ENCODE assay signal across 8 cellular contexts in the genomic region with DNA sequence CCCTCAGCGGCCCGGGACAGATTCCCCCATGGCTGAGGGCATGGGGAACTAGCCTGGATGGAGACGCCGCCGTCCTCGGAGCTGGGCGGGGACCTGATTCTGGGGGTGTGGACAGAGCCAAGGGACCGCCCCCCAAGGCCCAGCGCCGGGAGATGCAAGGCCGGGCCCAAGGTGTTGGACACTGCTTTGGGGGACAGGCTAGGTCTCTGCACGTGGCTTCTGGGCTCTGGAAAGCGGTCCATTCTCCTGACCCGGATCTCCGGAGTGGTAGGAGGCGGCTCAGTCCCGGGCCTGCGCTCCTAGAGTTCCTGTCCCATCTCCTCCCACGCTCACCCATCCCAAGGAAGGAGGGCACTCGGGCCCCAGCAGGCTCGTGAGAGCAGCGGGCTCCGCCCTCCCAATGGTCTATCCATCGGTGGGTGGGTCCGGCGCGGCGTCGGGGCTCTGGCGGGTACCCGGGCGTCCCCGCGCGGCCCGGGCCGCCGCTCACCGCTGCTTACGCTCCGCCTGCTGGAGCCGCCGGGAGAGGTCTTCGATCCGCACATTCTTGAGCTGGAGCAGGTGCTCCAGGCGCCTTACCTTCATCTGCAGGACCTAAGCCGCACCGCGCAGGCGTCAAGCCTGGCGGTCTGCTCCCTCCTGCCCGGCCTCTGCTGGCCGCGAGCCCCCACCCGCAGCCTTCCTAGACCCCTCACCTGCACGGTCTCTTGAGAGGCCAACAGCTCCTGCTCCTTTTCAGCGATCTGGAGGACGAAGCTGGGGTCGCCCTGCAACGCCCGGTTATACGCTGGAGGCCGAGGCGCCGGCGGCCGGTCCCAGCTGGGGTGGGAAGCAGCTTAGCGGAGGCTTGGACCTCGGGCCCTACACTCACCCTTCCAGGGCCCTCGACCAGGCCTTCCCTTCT. TPM values are rescaled to one million over a fixed set of nuclear protein-coding genes. Genes with fewer than 3 reads are reported as not detected.
DNase-seq lines count a peak whose midpoint lies in the region; ATAC-seq and TF ChIP-seq lines count a peak whose summit lies in the region.

No MANE protein-coding gene starts in this region.

- no peak overlapping the region for H2AFZ ChIP-seq in Karpas-422 (ENCODE audit: low read length)

- peak overlapping the region; percentile 87 to 88 for H3K4me3 Mint-ChIP-seq in stimulated activated naive CD8-positive, alpha-beta T cell treated with anti-CD3 and anti-CD28 coated beads, Interleukin-15, amount 100 ng/mL, for 72 hours

- peak overlapping the region in 1 of 2 donors; percentile 70 for H3K27ac Mint-ChIP-seq in stimulated activated naive CD8-positive, alpha-beta T cell treated with anti-CD3 and anti-CD28 coated beads, Interleukin-15, amount 100 ng/mL, for 72 hours

- intact Hi-C loops in lower lobe of right lung (cut with DNase I): no loop called here

- H3K4me3 ChIP-seq in AG10803 (ENCODE audit: low read length) (peak overlapping the region; percentile 66), H7 (ENCODE audit: insufficient read depth, low read depth, low read length) (peak overlapping the region; percentile 57), duodenal mucosa (ENCODE audit: low read depth in 1 of 2, low read length in 2 of 2) (peak overlapping the region; percentile 65 to 72), lower lobe of right lung (peak overlapping the region; percentile 62), Karpas-422 (ENCODE audit: low read length) (no peak overlapping the region)

- peak; percentile 82 to 87 for ATAC-seq in lower lobe of right lung
- peak; percentile 77 for ATAC-seq in stimulated activated naive CD8-positive, alpha-beta T cell treated with anti-CD3 and anti-CD28 coated beads, Interleukin-15, amount 100 ng/mL, for 72 hours

- no peaks in the 10 kb centered on the region for H3K9me3 Mint-ChIP-seq in stimulated activated naive CD8-positive, alpha-beta T cell treated with anti-CD3 and anti-CD28 coated beads, Interleukin-15, amount 100 ng/mL, for 72 hours

- H3K9me3 ChIP-seq in duodenal mucosa (ENCODE audit: control insufficient read depth in 1 of 2, low read length in 2 of 2) (no peaks in the 10 kb centered on the region), lower lobe of right lung (no peaks in the 10 kb centered on the region), Karpas-422 (ENCODE audit: low read length) (no peaks in the 10 kb centered on the region)

- H3K36me3 ChIP-seq in H7 (replicated peaks; ENCODE audit: control insufficient read depth, insufficient read depth, low read length): no peaks in the 10 kb centered on the region
- H3K36me3 ChIP-seq in duodenal mucosa (ENCODE audit: control insufficient read depth in 1 of 2, insufficient read depth in 2 of 2, low read length in 2 of 2): no peaks in the 10 kb centered on the region
- no peaks in the 10 kb centered on the region for H3K36me3 ChIP-seq in lower lobe of right lung
- H3K36me3 ChIP-seq in Karpas-422 (ENCODE audit: insufficient read depth, low read length): no peaks in the 10 kb centered on the region

- H3K79me2 ChIP-seq in Karpas-422 (ENCODE audit: low read length): no peaks in the 10 kb centered on the region

- peak; percentile 36 for DNase-seq in AG10803 (ENCODE audit: low read depth)
- peak; percentile 95 for DNase-seq in H7
- peak; percentile 17 for DNase-seq in T-helper 22 cell (ENCODE audit: low read depth)
- peak; percentile 84 for DNase-seq in lower lobe of right lung
- DNase-seq in stimulated activated naive CD8-positive, alpha-beta T cell treated with anti-CD3 and anti-CD28 coated beads, Interleukin-15, amount 100 ng/mL, for 72 hours: peak in 1 of 2 donors; percentile 54
- no peak for DNase-seq in NCI-H1048 (lab: John Stamatoyannopoulos, UW)
- no peak for DNase-seq in Karpas-422

- H3K27me3 Mint-ChIP-seq in stimulated activated naive CD8-positive, alpha-beta T cell treated with anti-CD3 and anti-CD28 coated beads, Interleukin-15, amount 100 ng/mL, for 72 hours: peaks cover 19% of the 10 kb centered on the region

- TF ChIP-seq CTCF in AG10803 (conservative IDR thresholded peaks at IDR 0.05; ENCODE audit: low read length) (no peak), lower lobe of right lung (IDR thresholded peaks at IDR 0.05) (peak; percentile 8)

- H3K4me1 ChIP-seq in duodenal mucosa (ENCODE audit: control insufficient read depth in 1 of 2, insufficient read depth in 2 of 2, low read length in 2 of 2): peaks cover 7 to 23% of the 10 kb centered on the region in 2 donors
- H3K4me1 ChIP-seq in lower lobe of right lung: peaks cover 32% of the 10 kb centered on the region
- peaks cover 10% of the 10 kb centered on the region for H3K4me1 ChIP-seq in Karpas-422 (ENCODE audit: low read length)

- H4K20me1 ChIP-seq in Karpas-422 (ENCODE audit: insufficient read depth, low read depth, low read length): no peaks in the 10 kb centered on the region

- H3K4me1 Mint-ChIP-seq in stimulated activated naive CD8-positive, alpha-beta T cell treated with anti-CD3 and anti-CD28 coated beads, Interleukin-15, amount 100 ng/mL, for 72 hours: peaks cover 53% of the 10 kb centered on the region

- peaks cover 45% of the 10 kb centered on the region for H3K27me3 ChIP-seq in H7 (ENCODE audit: control insufficient read depth, insufficient read depth, low read length)
- H3K27me3 ChIP-seq in duodenal mucosa (ENCODE audit: control insufficient read depth in 1 of 2, insufficient read depth in 2 of 2, low read length in 2 of 2): peaks cover 0 to 20% of the 10 kb centered on the region in 2 donors
- peaks cover 7% of the 10 kb centered on the region for H3K27me3 ChIP-seq in lower lobe of right lung (ENCODE audit: low read depth)
- H3K27me3 ChIP-seq in Karpas-422 (ENCODE audit: low read length): no peaks in the 10 kb centered on the region

- no peaks in the 10 kb centered on the region for H3K9me2 ChIP-seq in Karpas-422 (replicated peaks; ENCODE audit: insufficient read depth, low read length)

- no peak overlapping the region for H3K4me2 ChIP-seq in Karpas-422 (ENCODE audit: low read depth, low read length, poor library complexity, severe bottlenecking)

- no peak overlapping the region for H3K27ac ChIP-seq in duodenal mucosa (ENCODE audit: low read depth, low read length)
- no peak overlapping the region for H3K27ac ChIP-seq in lower lobe of right lung
- H3K27ac ChIP-seq in Karpas-422 (ENCODE audit: low read length): no peak overlapping the region

- H3K9ac ChIP-seq in duodenal mucosa (ENCODE audit: low read depth in 1 of 2, low read length in 2 of 2): peak overlapping the region; percentile 17 to 54
- H3K9ac ChIP-seq in Karpas-422 (ENCODE audit: low read length): no peak overlapping the region

RNA-seq across cellular contexts. Expression of gene SPEF1, which starts 3.3 kb away (rescaled TPM):
- 0.11 and 0.94 TPM in 2 replicates for total RNA-seq in H7 (2014; rRNA removed; shearing (Covaris generic))
- total RNA-seq in lower lobe of right lung: 3.9 TPM
- total RNA-seq in Karpas-422 (2014; rRNA removed; shearing (Covaris generic); ENCODE audit: low replicate concordance): not detected in 2 replicates

RNA-seq across cellular contexts. Expression of gene CENPB, which starts 8.6 kb away (rescaled TPM):
- total RNA-seq in H7 (2014; rRNA removed; shearing (Covaris generic)): 57.7 and 74.5 TPM in 2 replicates
- total RNA-seq in lower lobe of right lung: 76.2 TPM
- 13.0 and 32.7 TPM in 2 replicates for total RNA-seq in Karpas-422 (2014; rRNA removed; shearing (Covaris generic); ENCODE audit: low replicate concordance)

RNA-seq across cellular contexts. Expression of gene ADISSP, which starts 10.4 kb away (rescaled TPM):
- total RNA-seq in H7 (2014; rRNA removed; shearing (Covaris generic)): 90.8 and 107 TPM in 2 replicates
- 33.2 TPM for total RNA-seq in lower lobe of right lung
- total RNA-seq in Karpas-422 (2014; rRNA removed; shearing (Covaris generic); ENCODE audit: low replicate concordance): 44.1 and 60.4 TPM in 2 replicates

RNA-seq across cellular contexts. Expression of gene CDC25B, which starts 18.1 kb away (rescaled TPM):
- 30.7 and 32.6 TPM in 2 replicates for total RNA-seq in H7 (2014; rRNA removed; shearing (Covaris generic))
- total RNA-seq in lower lobe of right lung: 97.7 TPM
- 11.7 and 15.3 TPM in 2 replicates for total RNA-seq in Karpas-422 (2014; rRNA removed; shearing (Covaris generic); ENCODE audit: low replicate concordance)

RNA-seq across cellular contexts. Expression of gene AP5S1, which starts 42.4 kb away (rescaled TPM):
- 3.1 and 4.4 TPM in 2 replicates for total RNA-seq in H7 (2014; rRNA removed; shearing (Covaris generic))
- total RNA-seq in lower lobe of right lung: 11.1 TPM
- 5.3 and 7.1 TPM in 2 replicates for total RNA-seq in Karpas-422 (2014; rRNA removed; shearing (Covaris generic); ENCODE audit: low replicate concordance)

Comparison
In these comparisons a context has a peak if more than half of its experiments do, and no peak if none do; other contexts are left out.
1. DNase-seq: peak in AG10803 (single experiment), H7 (single experiment), T-helper 22 cell (single experiment) and lower lobe of right lung (single experiment); none in NCI-H1048 (single experiment) and Karpas-422 (single experiment).